ENCODE assay signal across 1 cellular context in the genomic region with DNA sequence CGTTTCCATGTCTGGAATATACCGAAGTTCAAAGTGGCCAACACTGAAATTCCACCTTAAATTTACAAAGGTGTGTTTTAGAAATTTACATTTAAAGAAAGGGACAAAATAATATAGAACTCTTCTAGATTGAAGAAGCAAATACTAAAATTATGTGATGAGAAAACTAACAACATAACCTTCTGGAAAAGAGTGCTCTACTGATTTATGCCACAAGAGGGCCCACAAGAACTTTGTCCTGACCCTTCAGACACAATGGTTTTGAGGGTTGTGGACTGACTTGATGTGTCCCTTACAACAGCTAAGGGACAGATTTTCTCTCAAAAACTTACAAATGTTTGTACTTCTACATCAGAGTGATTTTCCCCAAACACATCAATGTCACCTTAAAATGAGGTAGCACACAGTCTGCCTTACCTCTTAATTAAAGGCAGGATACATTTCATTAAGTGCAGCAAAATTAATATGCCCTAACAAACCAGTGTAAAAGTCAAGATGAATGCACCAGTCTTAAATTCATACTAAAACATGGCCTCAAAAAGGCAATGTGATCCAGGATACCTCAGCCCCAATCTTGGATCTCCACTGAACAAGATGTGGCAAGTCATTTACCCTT.
A peak's percentile ranks its signal among the peaks of the same experiment; 100 is the strongest.
TF ChIP-seq lines count a peak whose summit lies in the region.

No MANE protein-coding gene starts in this region.

TF ChIP-seq in GM12878, 131 proteins besides CTCF, POLR2A, EP300 and RAD21 (continued from another document):
- TF ChIP-seq HSF1 (IDR thresholded peaks at IDR 0.05; ENCODE audit: low read depth, low read length) (no peak), SMAD1 (IDR thresholded peaks at IDR 0.05; ENCODE audit: low read depth, partially characterized antibody) (no peak), TAF1 (IDR thresholded peaks at IDR 0.05; ENCODE audit: borderline replicate concordance, low read depth, low read length) (no peak), CHD2 (IDR thresholded peaks at IDR 0.05; ENCODE audit: borderline replicate concordance, low read depth, low read length) (no peak), SMC3 (IDR thresholded peaks at IDR 0.05; ENCODE audit: borderline replicate concordance, low read length) (peak; percentile 93; the same call in 1 of the 2 replicates), RFX5 (IDR thresholded peaks at IDR 0.05; ENCODE audit: low read depth, low read length) (no peak), NFYA (IDR thresholded peaks at IDR 0.05; ENCODE audit: borderline replicate concordance, low read depth, low read length) (no peak), POU2F2 (IDR thresholded peaks at IDR 0.05; ENCODE audit: borderline replicate concordance, low read depth, low read length) (no peak), FOXK2 (IDR thresholded peaks at IDR 0.05) (no peak), CEBPB (IDR thresholded peaks at IDR 0.05; ENCODE audit: borderline replicate concordance in 1 of 2, low read depth in 2 of 2, low read length in 2 of 2) (no peak), RB1 (IDR thresholded peaks at IDR 0.05; ENCODE audit: borderline replicate concordance) (no peak), RUNX3 (IDR thresholded peaks at IDR 0.05; ENCODE audit: low read length) (peak; percentile 37; the same call in 1 of the 2 replicates), TBL1XR1 (IDR thresholded peaks at IDR 0.05; ENCODE audit: low read depth, low read length) (no peak), E2F8 (IDR thresholded peaks at IDR 0.05; ENCODE audit: low read depth, partially characterized antibody) (no peak), ELK1 (IDR thresholded peaks at IDR 0.05; ENCODE audit: low read depth, low read length) (no peak), CBFB (IDR thresholded peaks at IDR 0.05; ENCODE audit: low read depth) (no peak), ZBTB33 (IDR thresholded peaks at IDR 0.05) (no peak), JUND (IDR thresholded peaks at IDR 0.05; ENCODE audit: low read depth, low read length) (no peak), KLF5 (IDR thresholded peaks at IDR 0.05; ENCODE audit: partially characterized antibody) (no peak), NFIC (IDR thresholded peaks at IDR 0.05; ENCODE audit: low read depth, low read length) (no peak), PAX8 (IDR thresholded peaks at IDR 0.05) (no peak), JUNB (IDR thresholded peaks at IDR 0.05) (no peak), EGR1 (IDR thresholded peaks at IDR 0.05; ENCODE audit: borderline replicate concordance in 1 of 2, low read depth in 2 of 2, low read length in 2 of 2) (no peak), SMARCA5 (IDR thresholded peaks at IDR 0.05) (no peak; the same call in 1 of the 2 replicates), RAD51 (IDR thresholded peaks at IDR 0.05) (no peak)
- TF ChIP-seq, protein P1, sequence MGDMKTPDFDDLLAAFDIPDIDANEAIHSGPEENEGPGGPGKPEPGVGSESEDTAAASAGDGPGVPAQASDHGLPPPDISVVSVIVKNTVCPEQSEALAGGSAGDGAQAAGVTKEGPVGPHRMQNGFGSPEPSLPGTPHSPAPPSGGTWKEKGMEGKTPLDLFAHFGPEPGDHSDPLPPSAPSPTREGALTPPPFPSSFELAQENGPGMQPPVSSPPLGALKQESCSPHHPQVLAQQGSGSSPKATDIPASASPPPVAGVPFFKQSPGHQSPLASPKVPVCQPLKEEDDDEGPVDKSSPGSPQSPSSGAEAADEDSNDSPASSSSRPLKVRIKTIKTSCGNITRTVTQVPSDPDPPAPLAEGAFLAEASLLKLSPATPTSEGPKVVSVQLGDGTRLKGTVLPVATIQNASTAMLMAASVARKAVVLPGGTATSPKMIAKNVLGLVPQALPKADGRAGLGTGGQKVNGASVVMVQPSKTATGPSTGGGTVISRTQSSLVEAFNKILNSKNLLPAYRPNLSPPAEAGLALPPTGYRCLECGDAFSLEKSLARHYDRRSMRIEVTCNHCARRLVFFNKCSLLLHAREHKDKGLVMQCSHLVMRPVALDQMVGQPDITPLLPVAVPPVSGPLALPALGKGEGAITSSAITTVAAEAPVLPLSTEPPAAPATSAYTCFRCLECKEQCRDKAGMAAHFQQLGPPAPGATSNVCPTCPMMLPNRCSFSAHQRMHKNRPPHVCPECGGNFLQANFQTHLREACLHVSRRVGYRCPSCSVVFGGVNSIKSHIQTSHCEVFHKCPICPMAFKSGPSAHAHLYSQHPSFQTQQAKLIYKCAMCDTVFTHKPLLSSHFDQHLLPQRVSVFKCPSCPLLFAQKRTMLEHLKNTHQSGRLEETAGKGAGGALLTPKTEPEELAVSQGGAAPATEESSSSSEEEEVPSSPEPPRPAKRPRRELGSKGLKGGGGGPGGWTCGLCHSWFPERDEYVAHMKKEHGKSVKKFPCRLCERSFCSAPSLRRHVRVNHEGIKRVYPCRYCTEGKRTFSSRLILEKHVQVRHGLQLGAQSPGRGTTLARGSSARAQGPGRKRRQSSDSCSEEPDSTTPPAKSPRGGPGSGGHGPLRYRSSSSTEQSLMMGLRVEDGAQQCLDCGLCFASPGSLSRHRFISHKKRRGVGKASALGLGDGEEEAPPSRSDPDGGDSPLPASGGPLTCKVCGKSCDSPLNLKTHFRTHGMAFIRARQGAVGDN (IDR thresholded peaks at IDR 0.05) = no peak
- TF ChIP-seq, protein P2, sequence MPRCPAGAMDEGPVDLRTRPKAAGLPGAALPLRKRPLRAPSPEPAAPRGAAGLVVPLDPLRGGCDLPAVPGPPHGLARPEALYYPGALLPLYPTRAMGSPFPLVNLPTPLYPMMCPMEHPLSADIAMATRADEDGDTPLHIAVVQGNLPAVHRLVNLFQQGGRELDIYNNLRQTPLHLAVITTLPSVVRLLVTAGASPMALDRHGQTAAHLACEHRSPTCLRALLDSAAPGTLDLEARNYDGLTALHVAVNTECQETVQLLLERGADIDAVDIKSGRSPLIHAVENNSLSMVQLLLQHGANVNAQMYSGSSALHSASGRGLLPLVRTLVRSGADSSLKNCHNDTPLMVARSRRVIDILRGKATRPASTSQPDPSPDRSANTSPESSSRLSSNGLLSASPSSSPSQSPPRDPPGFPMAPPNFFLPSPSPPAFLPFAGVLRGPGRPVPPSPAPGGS (IDR thresholded peaks at IDR 0.05; ENCODE audit: borderline replicate concordance, insufficient read depth, low read depth, low read length, poor library complexity, severe bottlenecking) = no peak
- TF ChIP-seq, protein P3, sequence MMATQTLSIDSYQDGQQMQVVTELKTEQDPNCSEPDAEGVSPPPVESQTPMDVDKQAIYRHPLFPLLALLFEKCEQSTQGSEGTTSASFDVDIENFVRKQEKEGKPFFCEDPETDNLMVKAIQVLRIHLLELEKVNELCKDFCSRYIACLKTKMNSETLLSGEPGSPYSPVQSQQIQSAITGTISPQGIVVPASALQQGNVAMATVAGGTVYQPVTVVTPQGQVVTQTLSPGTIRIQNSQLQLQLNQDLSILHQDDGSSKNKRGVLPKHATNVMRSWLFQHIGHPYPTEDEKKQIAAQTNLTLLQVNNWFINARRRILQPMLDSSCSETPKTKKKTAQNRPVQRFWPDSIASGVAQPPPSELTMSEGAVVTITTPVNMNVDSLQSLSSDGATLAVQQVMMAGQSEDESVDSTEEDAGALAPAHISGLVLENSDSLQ (IDR thresholded peaks at IDR 0.05) = no peak
